Comparison of ENCODE assay signal across 16 cellular contexts in the genomic region with DNA sequence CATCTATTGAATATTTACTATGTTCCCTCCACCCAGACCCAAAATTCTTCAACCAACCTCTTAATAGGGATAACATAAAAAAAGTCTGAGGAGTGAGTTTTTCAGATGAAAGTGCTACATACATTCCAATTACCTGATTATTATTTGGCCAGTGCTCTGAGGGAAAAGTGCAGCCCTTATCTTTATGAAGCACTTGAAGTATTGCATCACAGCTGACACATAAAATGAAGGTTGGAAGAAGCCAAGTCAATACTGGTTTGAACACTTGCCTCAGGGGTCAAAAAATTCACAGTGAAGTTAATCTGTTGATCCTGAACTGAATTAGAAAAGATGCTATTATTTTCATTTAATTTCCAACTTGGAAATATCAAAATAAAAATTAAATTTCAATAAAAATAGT.
A peak's percentile ranks its signal among the peaks of the same experiment; 100 is the strongest.
DNase-seq lines count a peak whose midpoint lies in the region; ATAC-seq, FAIRE-seq and TF ChIP-seq lines count a peak whose summit lies in the region.
"Had no signal": no experiment of that assay in that cellular context is flagged by ENCODE, and none has a peak within 500 bp of the region (broad histone marks: within the 10 kb centered on the region; RNA-seq: fewer than 3 reads in every experiment).

No MANE protein-coding gene starts in this region.

- peak overlapping the region; percentile 22 for H3K4me3 Mint-ChIP-seq in activated naive CD8-positive, alpha-beta T cell treated with anti-CD3 and anti-CD28 coated beads for 36 hours

- DNase-seq in Daoy (ENCODE audit: low read depth) (peak; percentile 37), HPDE6-E6E7 (ENCODE audit: extremely low spot score) (peak; percentile 11), left ventricle myocardium superior (no peak), NCI-H128 (lab: John Stamatoyannopoulos, UW; ENCODE audit: unreplicated experiment) (no peak), urothelium cell line (ENCODE audit: low spot score) (no peak), H54 (ENCODE audit: insufficient read length, low spot score) (no peak)
- no peak for DNase-seq in activated naive CD8-positive, alpha-beta T cell treated with anti-CD3 and anti-CD28 coated beads for 36 hours
- no peak for DNase-seq in stimulated activated CD4-positive, alpha-beta T cell treated with anti-CD3 and anti-CD28 coated beads, Interleukin-2, amount 100 ng/mL, for 24 hours
- DNase-seq: activated CD8-positive, alpha-beta memory T cell treated with anti-CD3 and anti-CD28 coated beads, Interleukin-2, amount 10 ng/mL, durations not matched to agents 7 days and 5 days; lower lobe of right lung; NCI-H1092; stimulated activated CD4-positive, alpha-beta T cell treated with anti-CD3 and anti-CD28 coated beads, Interleukin-1b, Interleukin-23, amount 100 ng/mL, for 48 hours; stimulated activated naive CD4-positive, alpha-beta T cell treated with Interleukin-2 at 50 U/mL for 16 hours had no signal

- H3K27me3 Mint-ChIP-seq in activated naive CD8-positive, alpha-beta T cell treated with anti-CD3 and anti-CD28 coated beads for 36 hours = no peaks in the 10 kb centered on the region
- H3K27me3 Mint-ChIP-seq: activated CD8-positive, alpha-beta memory T cell treated with anti-CD3 and anti-CD28 coated beads, Interleukin-2, amount 10 ng/mL, durations not matched to agents 7 days and 5 days had no signal

- intact Hi-C loops in left ventricle myocardium superior (cut with micrococcal nuclease) = no loop called here

- no peak for TF ChIP-seq POLR2A in H54 (IDR thresholded peaks at IDR 0.05; ENCODE audit: low read depth, low read length)

- ATAC-seq in left ventricle myocardium superior = peak; percentile 72
- ATAC-seq: lower lobe of right lung had no signal

- no peak for FAIRE-seq in urothelium cell line (lab: Jason Lieb, UNC)
- FAIRE-seq in H54 (lab: Jason Lieb, UNC) = no peak
- FAIRE-seq: colon, D721Med, GM12892 had no signal

- no peak overlapping the region for H3K27ac Mint-ChIP-seq in activated naive CD8-positive, alpha-beta T cell treated with anti-CD3 and anti-CD28 coated beads for 36 hours

- peaks cover 28% of the 10 kb centered on the region for H3K36me3 Mint-ChIP-seq in activated naive CD8-positive, alpha-beta T cell treated with anti-CD3 and anti-CD28 coated beads for 36 hours

- H3K9me3 Mint-ChIP-seq in activated naive CD8-positive, alpha-beta T cell treated with anti-CD3 and anti-CD28 coated beads for 36 hours = no peaks in the 10 kb centered on the region

- peaks cover 66% of the 10 kb centered on the region for H3K4me1 Mint-ChIP-seq in activated naive CD8-positive, alpha-beta T cell treated with anti-CD3 and anti-CD28 coated beads for 36 hours

Comparison
In these comparisons a context has a peak if more than half of its experiments do, and no peak if none do; other contexts are left out.
1. DNase-seq: peak in Daoy (single experiment) and HPDE6-E6E7 (single experiment); none in activated naive CD8-positive, alpha-beta T cell treated with anti-CD3 and anti-CD28 coated beads for 36 hours (single experiment), left ventricle myocardium superior (single experiment), stimulated activated CD4-positive, alpha-beta T cell treated with anti-CD3 and anti-CD28 coated beads, Interleukin-2, amount 100 ng/mL, for 24 hours (0 of 2), NCI-H128 (single experiment), urothelium cell line (single experiment) and H54 (single experiment).